Comparison of ENCODE assay signal across 10 cellular contexts in the genomic region with DNA sequence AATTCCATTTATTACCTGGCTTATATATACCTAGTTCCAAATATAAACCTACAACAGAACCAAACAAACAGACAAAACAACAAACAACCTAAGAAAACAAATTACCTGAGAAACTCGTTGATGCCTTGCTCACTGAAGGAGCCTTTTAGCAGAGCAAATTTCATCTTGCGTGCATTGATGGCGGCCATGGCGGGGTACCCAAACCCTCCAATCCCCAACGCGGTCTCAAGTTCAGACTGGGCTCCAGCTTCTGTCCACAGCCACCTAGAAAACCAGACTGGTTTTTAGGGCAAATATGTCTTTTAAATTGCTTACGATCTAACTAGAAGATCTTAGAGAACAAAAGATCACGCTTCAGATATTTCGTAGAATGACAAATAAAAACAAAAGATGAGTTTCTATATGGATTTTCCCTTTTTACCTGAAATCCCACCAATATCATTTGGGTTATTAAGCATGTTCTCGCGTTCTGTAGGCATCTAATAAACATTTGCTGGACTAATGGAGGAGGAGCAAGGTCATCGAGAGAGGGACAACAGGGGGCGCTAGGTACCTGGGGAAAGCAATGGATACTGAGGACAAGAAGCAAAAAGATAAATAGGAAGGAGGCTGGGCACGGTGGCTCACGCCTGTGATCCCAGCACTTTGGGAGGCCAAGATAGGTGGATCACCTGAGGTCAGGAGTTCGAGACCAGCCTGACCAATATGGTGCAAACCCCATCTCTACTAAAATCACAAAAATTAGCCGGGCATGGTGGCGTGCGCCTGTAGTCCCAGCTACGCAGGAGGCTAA. TPM values are rescaled to one million over a fixed set of nuclear protein-coding genes. Genes with fewer than 3 reads are reported as not detected.
A peak's percentile ranks its signal among the peaks of the same experiment; 100 is the strongest.
DNase-seq lines count a peak whose midpoint lies in the region; ATAC-seq and TF ChIP-seq lines count a peak whose summit lies in the region.
"Had no signal": no experiment of that assay in that cellular context is flagged by ENCODE, and none has a peak within 500 bp of the region (broad histone marks: within the 10 kb centered on the region; RNA-seq: fewer than 3 reads in every experiment).

No MANE protein-coding gene starts in this region.

- no peak overlapping the region for H2AFZ ChIP-seq in OCI-LY3 (ENCODE audit: low read depth, low read length)

- no peak overlapping the region for H3K27ac ChIP-seq in OCI-LY3 (ENCODE audit: low read length)

- intact Hi-C loops in posterior vena cava (cut with DNase I) = no loop called here

- H3K36me3 ChIP-seq in OCI-LY3 (replicated peaks; ENCODE audit: low read depth, low read length) = peaks cover 83% of the 10 kb centered on the region

- no peak overlapping the region for H3K4me3 ChIP-seq in OCI-LY3 (ENCODE audit: low read length)

- peak; percentile 50 for TF ChIP-seq CTCF in OCI-LY3 (IDR thresholded peaks at IDR 0.05; ENCODE audit: low read depth, low read length)

- no peak for ATAC-seq in HG02798 (IDR thresholded peaks at IDR 0.05; ENCODE audit: poor library complexity, unreplicated experiment)
- no peak for ATAC-seq in left lobe of liver

- peaks cover 48% of the 10 kb centered on the region for H3K79me2 ChIP-seq in OCI-LY3 (ENCODE audit: low read length)

- peaks cover 16% of the 10 kb centered on the region; the same call in 1 of the 2 replicates for H3K4me1 ChIP-seq in OCI-LY3 (ENCODE audit: low read length)

- H3K4me2 ChIP-seq in OCI-LY3 (ENCODE audit: low read length) = no peak overlapping the region

- H3K9me3 ChIP-seq in OCI-LY3 (ENCODE audit: insufficient read depth, low read length) = no peaks in the 10 kb centered on the region

- peak; percentile 27 for DNase-seq in activated naive CD4-positive, alpha-beta T cell treated with Interleukin-2 at 50 U/mL for 16 hours
- DNase-seq in activated naive CD4-positive, alpha-beta T cell (lab: John Stamatoyannopoulos, UW) = no peak
- DNase-seq in cerebellar cortex (ENCODE audit: low spot score) (peak; percentile 21), posterior vena cava (ENCODE audit: low spot score) (no peak), left lobe of liver (ENCODE audit: low spot score) (no peak)
- peak; percentile 61 for DNase-seq in stimulated activated CD8-positive, alpha-beta memory T cell treated with anti-CD3 and anti-CD28 coated beads, Interleukin-4, amount 100 ng/mL, for 48 hours
- DNase-seq: activated naive CD8-positive, alpha-beta T cell treated with anti-CD3 and anti-CD28 coated beads, Interleukin-2, amount 10 ng/mL, durations not matched to agents 7 days and 5 days; NCI-H774 had no signal

- H3K9ac ChIP-seq in OCI-LY3 (ENCODE audit: low read length) = no peak overlapping the region

- H3K27me3 ChIP-seq in OCI-LY3 (ENCODE audit: low read depth, low read length) = no peaks in the 10 kb centered on the region

- peaks cover 48% of the 10 kb centered on the region for H4K20me1 ChIP-seq in OCI-LY3 (ENCODE audit: insufficient read depth, low read length)

RNA-seq across cellular contexts. Expression of a gene that starts 25.2 kb away (rescaled TPM):
- total RNA-seq in posterior vena cava (100 to 1,000 TPM; 111 to 144 TPM), left lobe of liver (225 TPM)

Comparison
In these comparisons a context has a peak if more than half of its experiments do, and no peak if none do; other contexts are left out.
1. DNase-seq: peak in activated naive CD4-positive, alpha-beta T cell treated with Interleukin-2 at 50 U/mL for 16 hours (single experiment), cerebellar cortex (single experiment) and stimulated activated CD8-positive, alpha-beta memory T cell treated with anti-CD3 and anti-CD28 coated beads, Interleukin-4, amount 100 ng/mL, for 48 hours (single experiment); none in activated naive CD4-positive, alpha-beta T cell (0 of 4), posterior vena cava (single experiment) and left lobe of liver (single experiment).